In genomic region chr5:65137631-65138030, GRCh38 we compare ENCODE assay signal across 29 cellular contexts.
DNase-seq lines count a peak whose midpoint lies in the region; ATAC-seq and TF ChIP-seq lines count a peak whose summit lies in the region.
"Had no signal": no experiment of that assay in that cellular context is flagged by ENCODE, and none has a peak within 500 bp of the region (broad histone marks: within the 10 kb centered on the region; RNA-seq: fewer than 3 reads in every experiment).

No MANE protein-coding gene starts in this region.

- no peak overlapping the region for H3K4me3 Mint-ChIP-seq in brain
- no peak overlapping the region for H3K4me3 Mint-ChIP-seq in nephron
- H3K4me3 Mint-ChIP-seq: activated B cell treated with CpG ODN at 0.5 μM for 24 hours; activated naive CD8-positive, alpha-beta T cell treated with anti-CD3 and anti-CD28 coated beads for 36 hours; CD8-positive, alpha-beta T cell; naive B cell had no signal

- H3K36me3 Mint-ChIP-seq in brain: no peaks in the 10 kb centered on the region
- no peaks in the 10 kb centered on the region for H3K36me3 Mint-ChIP-seq in nephron (ENCODE audit: low read depth)
- H3K36me3 Mint-ChIP-seq: activated naive CD8-positive, alpha-beta T cell treated with anti-CD3 and anti-CD28 coated beads for 36 hours; CD8-positive, alpha-beta T cell; naive B cell had no signal

- H3K9me3 Mint-ChIP-seq in brain (peaks cover 0 to 3% (median 0%) of the 10 kb centered on the region in 5 experiments), nephron (no peaks in the 10 kb centered on the region)
- H3K9me3 Mint-ChIP-seq: activated B cell treated with CpG ODN at 0.5 μM for 24 hours; activated naive CD8-positive, alpha-beta T cell treated with anti-CD3 and anti-CD28 coated beads for 36 hours; activated T-helper 2 cell treated with anti-CD3 and anti-CD28 coated beads, Interferon-gamma antibody, Interleukin-2, Interleukin-4, amounts not matched to agents 10 μg/mL and 5 μg/mL and 100 μg/mL, durations not matched to agents 14 hours and 24 hours and 36 hours; CD8-positive, alpha-beta T cell had no signal

- H3K4me1 Mint-ChIP-seq in brain: peaks cover 55% of the 10 kb centered on the region
- H3K4me1 Mint-ChIP-seq in nephron: peaks cover 14% of the 10 kb centered on the region
- H3K4me1 Mint-ChIP-seq: activated B cell treated with CpG ODN at 0.5 μM for 24 hours; activated naive CD8-positive, alpha-beta T cell treated with anti-CD3 and anti-CD28 coated beads for 36 hours; naive B cell had no signal

- H3K4me3 ChIP-seq in fibroblast of villous mesenchyme (ENCODE audit: low read depth, low read length): no peak overlapping the region
- H3K4me3 ChIP-seq: lung, right atrium auricular region, vagina had no signal

- H3K27ac Mint-ChIP-seq in brain (peak overlapping the region in 3 of 5 experiments; percentile 72 to 86 (median 72)), nephron (peak overlapping the region in 2 of 3 experiments; percentile 43 to 65)
- H3K27ac Mint-ChIP-seq: activated B cell treated with CpG ODN at 0.5 μM for 24 hours; activated naive CD8-positive, alpha-beta T cell treated with anti-CD3 and anti-CD28 coated beads for 36 hours; activated T-helper 2 cell treated with anti-CD3 and anti-CD28 coated beads, Interferon-gamma antibody, Interleukin-2, Interleukin-4, amounts not matched to agents 10 μg/mL and 5 μg/mL and 100 μg/mL, durations not matched to agents 14 hours and 24 hours and 36 hours; CD8-positive, alpha-beta T cell had no signal

- DNase-seq in fibroblast of villous mesenchyme (ENCODE audit: low read depth): peak; percentile 60
- DNase-seq in HPDE6-E6E7 (ENCODE audit: extremely low spot score): no peak
- DNase-seq in OCI-M1 (lab: John Stamatoyannopoulos, UW): no peak
- DNase-seq in activated CD4-positive, CD25-positive, alpha-beta regulatory T cell treated with anti-CD3 and anti-CD28 coated beads, Interleukin-2, amount 50 U/mL, for 72 hours: no peak
- DNase-seq: activated B cell treated with CpG ODN at 0.5 μM for 24 hours; activated CD4-positive, alpha-beta T cell treated with anti-CD3 and anti-CD28 coated beads, Interleukin-2, amount 50 U/mL, for 48 hours; activated CD8-positive, alpha-beta memory T cell treated with anti-CD3 and anti-CD28 coated beads, Interleukin-2, amount 50 U/mL, for 48 hours; activated naive CD8-positive, alpha-beta T cell treated with anti-CD3 and anti-CD28 coated beads for 36 hours; CD8-positive, alpha-beta T cell; DMS53; foreskin fibroblast; GF-D8; hippocampal formation; islet precursor cell; Karpas-422; MV-4-11; naive B cell; NCI-H1694; NCI-H2171 treated with DMSO at 0.1 percent for 48 hours; NCI-H526; substantia nigra; T1000 had no signal

- TF ChIP-seq CTCF in brain (conservative IDR thresholded peaks at IDR 0.05): no peak
- no peak for TF ChIP-seq CTCF in fibroblast of villous mesenchyme (IDR thresholded peaks at IDR 0.05; ENCODE audit: insufficient read depth, low read depth, low read length)
- no peak for TF ChIP-seq CTCF in nephron (IDR thresholded peaks at IDR 0.05; ENCODE audit: unreplicated experiment in 3 of 3)

- ATAC-seq in GM21619 (IDR thresholded peaks at IDR 0.05; ENCODE audit: unreplicated experiment): no peak
- ATAC-seq: CD8-positive, alpha-beta T cell had no signal

- no peaks in the 10 kb centered on the region for H3K27me3 Mint-ChIP-seq in brain
- peaks cover 3% of the 10 kb centered on the region for H3K27me3 Mint-ChIP-seq in nephron (ENCODE audit: low read depth)
- H3K27me3 Mint-ChIP-seq: activated B cell treated with CpG ODN at 0.5 μM for 24 hours; activated naive CD8-positive, alpha-beta T cell treated with anti-CD3 and anti-CD28 coated beads for 36 hours had no signal
